In genomic region chr20:36306557-36307411, GRCh38 we compare ENCODE assay signal across 12 cellular contexts. TPM values are rescaled to one million over a fixed set of nuclear protein-coding genes. Genes with fewer than 3 reads are reported as not detected.
DNase-seq lines count a peak whose midpoint lies in the region; ATAC-seq, FAIRE-seq and TF ChIP-seq lines count a peak whose summit lies in the region.
"Had no signal": no experiment of that assay in that cellular context is flagged by ENCODE, and none has a peak within 500 bp of the region (broad histone marks: within the 10 kb centered on the region; RNA-seq: fewer than 3 reads in every experiment).

No MANE protein-coding gene starts in this region.

- H3K36me3 Mint-ChIP-seq in GM23338 (ENCODE audit: low read depth) (no peaks in the 10 kb centered on the region), neural crest cell (ENCODE audit: low read depth) (no peaks in the 10 kb centered on the region)

- H3K4me1 Mint-ChIP-seq in GM23338 (peaks cover 21% of the 10 kb centered on the region), neural crest cell (peaks cover 9% of the 10 kb centered on the region)

- no peaks in the 10 kb centered on the region for H3K9me3 Mint-ChIP-seq in GM23338
- H3K9me3 Mint-ChIP-seq in neural crest cell = no peaks in the 10 kb centered on the region

- peak overlapping the region; percentile 51 for H3K4me3 ChIP-seq in A549
- H3K4me3 ChIP-seq in GM23338 = peak overlapping the region; percentile 89
- peak overlapping the region; percentile 25 to 79 (median 67) for H3K4me3 ChIP-seq in dorsolateral prefrontal cortex

- H3K4me2 ChIP-seq in A549 = peak overlapping the region; percentile 89
- peak overlapping the region; percentile 98 for H3K4me2 ChIP-seq in GM23338

- POLR2A ChIA-PET in A549 (lab: Yijun Ruan, JAX) = no interaction called here

- intact Hi-C loops in dorsolateral prefrontal cortex (cut with DNase I) = no loop called here

- no peaks in the 10 kb centered on the region; the same call in 1 of the 2 replicates for H4K20me1 ChIP-seq in GM23338 (replicated peaks; ENCODE audit: insufficient read depth)

- H3F3A ChIP-seq in GM23338 (replicated peaks; ENCODE audit: low read depth) = 0 out of 2 replicates have a peak, but pooled peaks cover 4% of the 10 kb centered on the region

- no peak for TF ChIP-seq POLR2A in A549 (IDR thresholded peaks at IDR 0.05; ENCODE audit: low read length)

- H3K27me3 Mint-ChIP-seq in GM23338 (ENCODE audit: insufficient read depth, low read depth, poor library complexity) = peaks cover 22% of the 10 kb centered on the region
- peaks cover 91% of the 10 kb centered on the region for H3K27me3 Mint-ChIP-seq in neural crest cell (ENCODE audit: low read depth)

- no peak for TF ChIP-seq EP300 in A549 (IDR thresholded peaks at IDR 0.05)

- DNase-seq in A549 (ENCODE audit: low read depth in 1 of 2, low spot score in 1 of 2) (no peak), GM23338 (ENCODE audit: low spot score) (peak; percentile 45), dorsolateral prefrontal cortex (no peak), neural crest cell (ENCODE audit: low read depth, low spot score) (no peak), glomerular visceral epithelial cell (ENCODE audit: extremely low spot score) (no peak), kidney glomerular epithelial cell (lab: John Stamatoyannopoulos, UW) (no peak), SW480 (ENCODE audit: low spot score) (no peak)
- DNase-seq: foreskin fibroblast, NCI-H2107 had no signal

- CTCF ChIA-PET in A549 (lab: Yijun Ruan, JAX) = no interaction called here

- no peak for FAIRE-seq in A549 (lab: Jason Lieb, UNC)
- FAIRE-seq: GM12891 had no signal

- ATAC-seq in A549 (peak in 1 of 2 experiments; percentile 23; a peak in 2 of 6 replicates), GM23338 (peak; percentile 24), HG03175 (IDR thresholded peaks at IDR 0.05; ENCODE audit: unreplicated experiment) (no peak)

- no peaks in the 10 kb centered on the region for H3K36me3 ChIP-seq in GM23338 (ENCODE audit: insufficient read depth)

- WGBS in A549 (ENCODE audit: missing lambda C conversion rate) = 20% methylated on average over 32 of the region's 69 CpGs

- TF ChIP-seq CTCF in A549 (IDR thresholded peaks at IDR 0.05) = no peak
- TF ChIP-seq CTCF in GM23338 (conservative IDR thresholded peaks at IDR 0.05; ENCODE audit: low read depth in 2 of 2) = no peak
- no peak for TF ChIP-seq CTCF in dorsolateral prefrontal cortex (IDR thresholded peaks at IDR 0.05 in 54 of 56, conservative IDR thresholded peaks at IDR 0.05 in 2 of 56; ENCODE audit: low read depth in 1 of 56, partially characterized antibody in 56 of 56)
- TF ChIP-seq CTCF in neural crest cell (conservative IDR thresholded peaks at IDR 0.05) = no peak

- H3K9me2 ChIP-seq in GM23338 (ENCODE audit: insufficient read depth) = no peaks in the 10 kb centered on the region

- H3K9me3 ChIP-seq in A549 = no peaks in the 10 kb centered on the region
- H3K9me3 ChIP-seq: Caco-2 had no signal

- H3K79me2 ChIP-seq in GM23338 (replicated peaks; ENCODE audit: insufficient read depth) = no peaks in the 10 kb centered on the region

- H3K27me3 ChIP-seq in GM23338 (ENCODE audit: insufficient read depth) (peaks cover 41% of the 10 kb centered on the region), dorsolateral prefrontal cortex (peaks cover 0 to 57% (median 16%) of the 10 kb centered on the region in 45 donors)

- no peak for TF ChIP-seq RAD21 in A549 (conservative IDR thresholded peaks at IDR 0.05 in 1 of 2, IDR thresholded peaks at IDR 0.05 in 1 of 2)

- H3K27ac Mint-ChIP-seq in GM23338 = no peak overlapping the region
- no peak overlapping the region for H3K27ac Mint-ChIP-seq in neural crest cell (ENCODE audit: unreplicated experiment)

- peak overlapping the region; percentile 3 to 75; a peak in 4 of 6 replicates for H3K27ac ChIP-seq in A549
- H3K27ac ChIP-seq in GM23338 (ENCODE audit: low read depth) = no peak overlapping the region
- H3K27ac ChIP-seq in dorsolateral prefrontal cortex = peak overlapping the region in 55 of 59 donors; percentile 1 to 91 (median 69)

- H3K4me3 Mint-ChIP-seq in GM23338 (peak overlapping the region; percentile 74), neural crest cell (peak overlapping the region; percentile 65)

- H3K4me1 ChIP-seq in A549 (peaks cover 11% of the 10 kb centered on the region; the same call in 1 of the 3 replicates), GM23338 (ENCODE audit: insufficient read depth) (peaks cover 10% of the 10 kb centered on the region; the same call in 1 of the 2 replicates)

- H2AFZ ChIP-seq in GM23338 = peak overlapping the region; percentile 89

TF ChIP-seq in A549, 52 proteins besides CTCF, POLR2A, EP300 and RAD21:
- TF ChIP-seq HDAC2 (IDR thresholded peaks at IDR 0.05) (no peak), SREBF2 (IDR thresholded peaks at IDR 0.05) (no peak), BHLHE40 (IDR thresholded peaks at IDR 0.05; ENCODE audit: low read depth, low read length) (no peak), CHD2 (IDR thresholded peaks at IDR 0.05; ENCODE audit: low read length, partially characterized antibody) (no peak), ZC3H11A (IDR thresholded peaks at IDR 0.05) (no peak)

TF ChIP-seq in GM23338, 12 proteins besides CTCF, POLR2A, EP300 and RAD21 (continues in another document):
- TF ChIP-seq NANOG (IDR thresholded peaks at IDR 0.05; ENCODE audit: borderline replicate concordance) (no peak), POLR2AphosphoS5 (IDR thresholded peaks at IDR 0.05; ENCODE audit: low read depth) (no peak), ZNF331 (CRISPR knock-in tag; IDR thresholded peaks at IDR 0.05; ENCODE audit: low read depth) (no peak), EZH2phosphoT487 (IDR thresholded peaks at IDR 0.05; ENCODE audit: unreplicated experiment) (no peak), EZH2 (IDR thresholded peaks at IDR 0.05; ENCODE audit: low read depth, unreplicated experiment) (no peak), ZNF462 (CRISPR knock-in tag; IDR thresholded peaks at IDR 0.05) (no peak)

RNA-seq across cellular contexts. Expression of gene DLGAP4, which starts 0.6 kb away (rescaled TPM):
- polyA plus RNA-seq in A549 (2011; rRNA removed) (11.9 and 15.8 TPM in 2 replicates), A549 (2017; fragmentation: RNase III; extraction: RNeasy Plus Mini Kit Qiagen cat#74134 plus additional on column Dnase treatment) (29.8 to 36.7 TPM (median 32.6 TPM) in 3 replicates), GM23338 (2016; fragmentation: Nextera tagmentation; extraction: Ambion mirVana) (46.8 and 52.2 TPM in 2 replicates)
- 24.9 and 32.3 TPM in 2 replicates for polyA plus RNA-seq in A549 (2012; cell fraction: cytosol; rRNA removed)
- 40.8 and 50.7 TPM in 2 replicates for polyA plus RNA-seq in A549 (2012; cell fraction: nucleus; rRNA removed)
- 34.1 and 37.7 TPM in 2 replicates for polyA minus RNA-seq in A549 (2011; rRNA and poly(A)+ RNA removed)
- 34.9 and 46.1 TPM in 2 replicates for total RNA-seq in GM23338 (2014; rRNA removed; shearing (Covaris generic))
- total RNA-seq in dorsolateral prefrontal cortex (100 to 1,000 TPM in 90 of 120 experiments, 10 to 100 TPM in 30; 47.2 to 148 (median 113) TPM), neural crest cell (95.6 and 105 TPM in 2 replicates)
